15 cellular contexts compared by ENCODE assay signal in genomic region chr14:55587847-55588246, GRCh38.
"Had no signal": no experiment of that assay in that cellular context is flagged by ENCODE, and none has a peak within 500 bp of the region (broad histone marks: within the 10 kb centered on the region; RNA-seq: fewer than 3 reads in every experiment).

No MANE protein-coding gene starts in this region.

- H3K27ac ChIP-seq: dorsolateral prefrontal cortex, ovary, thyroid gland, vagina had no signal

- H3K9me3 Mint-ChIP-seq: activated B cell treated with CpG ODN at 0.5 μM for 24 hours; activated CD4-positive, alpha-beta T cell treated with anti-CD3 and anti-CD28 coated beads, Interleukin-2, amount 10 ng/mL, durations not matched to agents 7 days and 5 days; activated naive CD8-positive, alpha-beta T cell treated with anti-CD3 and anti-CD28 coated beads, Interleukin-2, amount 10 ng/mL, durations not matched to agents 7 days and 5 days; neural crest cell; stimulated activated effector memory CD8-positive, alpha-beta T cell treated with anti-CD3 and anti-CD28 coated beads, Interleukin-12 subunit alpha, Interleukin-12 subunit beta, amount 100 ng/mL, for 72 hours had no signal

- ATAC-seq: left lobe of liver, T-helper 17 cell had no signal

- DNase-seq: activated B cell treated with CpG ODN at 0.5 μM for 24 hours; activated CD4-positive, alpha-beta T cell treated with anti-CD3 and anti-CD28 coated beads, Interleukin-2, amount 10 ng/mL, durations not matched to agents 7 days and 5 days; activated gamma-delta T cell; activated naive CD8-positive, alpha-beta T cell treated with anti-CD3 and anti-CD28 coated beads, Interleukin-2, amount 10 ng/mL, durations not matched to agents 7 days and 5 days; anterior cingulate cortex; dorsolateral prefrontal cortex; mesendoderm; ovary; retina; T-helper 17 cell; thyroid gland had no signal

- H3K27ac Mint-ChIP-seq: activated B cell treated with CpG ODN at 0.5 μM for 24 hours; activated CD4-positive, alpha-beta T cell treated with anti-CD3 and anti-CD28 coated beads, Interleukin-2, amount 10 ng/mL, durations not matched to agents 7 days and 5 days; activated naive CD8-positive, alpha-beta T cell treated with anti-CD3 and anti-CD28 coated beads, Interleukin-2, amount 10 ng/mL, durations not matched to agents 7 days and 5 days; stimulated activated effector memory CD8-positive, alpha-beta T cell treated with anti-CD3 and anti-CD28 coated beads, Interleukin-12 subunit alpha, Interleukin-12 subunit beta, amount 100 ng/mL, for 72 hours had no signal

- H3K4me3 ChIP-seq: dorsolateral prefrontal cortex, ovary, thyroid gland, vagina had no signal

- H3K4me3 Mint-ChIP-seq: activated B cell treated with CpG ODN at 0.5 μM for 24 hours; activated CD4-positive, alpha-beta T cell treated with anti-CD3 and anti-CD28 coated beads, Interleukin-2, amount 10 ng/mL, durations not matched to agents 7 days and 5 days; activated naive CD8-positive, alpha-beta T cell treated with anti-CD3 and anti-CD28 coated beads, Interleukin-2, amount 10 ng/mL, durations not matched to agents 7 days and 5 days; neural crest cell; stimulated activated effector memory CD8-positive, alpha-beta T cell treated with anti-CD3 and anti-CD28 coated beads, Interleukin-12 subunit alpha, Interleukin-12 subunit beta, amount 100 ng/mL, for 72 hours; T-helper 17 cell had no signal

- H3K36me3 ChIP-seq: ovary, thyroid gland, vagina had no signal

- H3K27me3 ChIP-seq: dorsolateral prefrontal cortex, ovary, thyroid gland, vagina had no signal

- H3K27me3 Mint-ChIP-seq: activated B cell treated with CpG ODN at 0.5 μM for 24 hours; activated CD4-positive, alpha-beta T cell treated with anti-CD3 and anti-CD28 coated beads, Interleukin-2, amount 10 ng/mL, durations not matched to agents 7 days and 5 days; activated naive CD8-positive, alpha-beta T cell treated with anti-CD3 and anti-CD28 coated beads, Interleukin-2, amount 10 ng/mL, durations not matched to agents 7 days and 5 days; T-helper 17 cell had no signal

- H3K9me3 ChIP-seq: ovary, thyroid gland, vagina had no signal
